ENCODE assay signal across 16 cellular contexts in the genomic region with DNA sequence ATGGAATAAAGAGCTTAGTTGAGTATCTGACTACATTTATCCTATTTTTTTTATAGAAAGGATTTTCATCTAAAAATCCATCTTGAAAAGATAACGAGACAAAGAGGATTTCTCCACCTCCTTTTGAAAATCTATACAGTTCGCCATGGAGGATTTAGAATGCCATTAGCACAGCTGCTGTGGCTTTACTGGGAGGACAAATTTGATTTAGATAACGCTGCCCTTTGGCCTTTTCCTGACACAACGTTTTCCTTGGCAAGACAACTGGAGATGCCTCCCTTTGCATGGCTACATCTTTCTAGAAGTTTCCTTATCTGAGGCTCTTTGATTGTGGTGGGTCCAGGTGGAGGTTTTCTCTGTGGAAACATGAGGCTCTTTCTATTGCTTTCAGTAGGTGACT.
DNase-seq lines count a peak whose midpoint lies in the region; ATAC-seq and TF ChIP-seq lines count a peak whose summit lies in the region.
"Had no signal": no experiment of that assay in that cellular context is flagged by ENCODE, and none has a peak within 500 bp of the region (broad histone marks: within the 10 kb centered on the region; RNA-seq: fewer than 3 reads in every experiment).

No MANE protein-coding gene starts in this region.

- no peak overlapping the region for H3K27ac Mint-ChIP-seq in activated CD8-positive, alpha-beta T cell treated with anti-CD3 and anti-CD28 coated beads, Interleukin-2, amount 10 ng/mL, durations not matched to agents 7 days and 5 days
- no peak overlapping the region for H3K27ac Mint-ChIP-seq in activated CD8-positive, alpha-beta T cell treated with anti-CD3 and anti-CD28 coated beads for 36 hours
- H3K27ac Mint-ChIP-seq: CD8-positive, alpha-beta T cell had no signal

- no peaks in the 10 kb centered on the region for H3K9me3 Mint-ChIP-seq in activated CD8-positive, alpha-beta T cell treated with anti-CD3 and anti-CD28 coated beads, Interleukin-2, amount 10 ng/mL, durations not matched to agents 7 days and 5 days (ENCODE audit: insufficient read depth)
- H3K9me3 Mint-ChIP-seq in activated CD8-positive, alpha-beta T cell treated with anti-CD3 and anti-CD28 coated beads for 36 hours: no peaks in the 10 kb centered on the region
- H3K9me3 Mint-ChIP-seq: CD8-positive, alpha-beta T cell had no signal

- H3K27me3 Mint-ChIP-seq in activated CD8-positive, alpha-beta T cell treated with anti-CD3 and anti-CD28 coated beads, Interleukin-2, amount 10 ng/mL, durations not matched to agents 7 days and 5 days (ENCODE audit: low read depth): no peaks in the 10 kb centered on the region
- no peaks in the 10 kb centered on the region for H3K27me3 Mint-ChIP-seq in activated CD8-positive, alpha-beta T cell treated with anti-CD3 and anti-CD28 coated beads for 36 hours

- in situ Hi-C loops in mammary epithelial cell (cut with MboI; ENCODE audit: low sequenced_read_pairs in 2 of 2): no loop called here

- H3K36me3 ChIP-seq in breast epithelium: no peaks in the 10 kb centered on the region
- no peaks in the 10 kb centered on the region for H3K36me3 ChIP-seq in mammary epithelial cell (ENCODE audit: insufficient read depth, low read length)
- H3K36me3 ChIP-seq in muscle layer of duodenum (ENCODE audit: control insufficient read depth in 1 of 2, insufficient read depth in 2 of 2, low read length in 2 of 2): no peaks in the 10 kb centered on the region
- no peaks in the 10 kb centered on the region for H3K36me3 ChIP-seq in stomach
- H3K36me3 ChIP-seq: HAP-1 had no signal

- intact Hi-C loops in breast epithelium (cut with DNase I; ENCODE audit: low total_unique reads): loop anchor here (10.0 kb wide), 1 partner anchor 1786 kb away; no protein-coding TSS in a partner anchor
- intact Hi-C loops in mammary epithelial cell (cut with micrococcal nuclease): no loop called here
- intact Hi-C loops in stomach (cut with DNase I; ENCODE audit: low total_unique reads): no loop called here
- intact Hi-C loops in activated CD8-positive, alpha-beta T cell treated with anti-CD3 and anti-CD28 coated beads for 36 hours (cut with micrococcal nuclease): no loop called here

- H3K27ac ChIP-seq in breast epithelium: peak overlapping the region; percentile 60 to 87
- H3K27ac ChIP-seq in mammary epithelial cell (ENCODE audit: insufficient read depth, low read depth, low read length): no peak overlapping the region
- peak overlapping the region; percentile 47 for H3K27ac ChIP-seq in muscle layer of duodenum (ENCODE audit: low read length)
- peak overlapping the region; percentile 45 to 70 (median 60) for H3K27ac ChIP-seq in stomach

- no peaks in the 10 kb centered on the region for H3K9me3 ChIP-seq in breast epithelium
- H3K9me3 ChIP-seq in mammary epithelial cell (replicated peaks; ENCODE audit: insufficient read depth, low read length): no peaks in the 10 kb centered on the region
- no peaks in the 10 kb centered on the region for H3K9me3 ChIP-seq in muscle layer of duodenum (ENCODE audit: control insufficient read depth in 1 of 2, low read length in 2 of 2)
- no peaks in the 10 kb centered on the region for H3K9me3 ChIP-seq in stomach
- H3K9me3 ChIP-seq: HAP-1 had no signal

- no peak overlapping the region for H2AFZ ChIP-seq in mammary epithelial cell (ENCODE audit: low read depth, low read length)

- TF ChIP-seq POLR2A in breast epithelium (IDR thresholded peaks at IDR 0.05) (no peak), stomach (IDR thresholded peaks at IDR 0.05) (no peak)

- CTCF ChIA-PET in mammary epithelial cell (lab: Charles Lee; ENCODE audit: low non-redundant PET): no interaction called here
- CTCF ChIA-PET in activated CD8-positive, alpha-beta T cell treated with anti-CD3 and anti-CD28 coated beads, Interleukin-2, amount 10 ng/mL, durations not matched to agents 7 days and 5 days (lab: Charles Lee): interaction anchor here (1.0 to 2.6 kb wide), 4 partner anchors 18 to 150 kb away, joined by 3 to 5 read pairs (median 4); no protein-coding TSS in a partner anchor
- CTCF ChIA-PET in activated CD8-positive, alpha-beta T cell treated with anti-CD3 and anti-CD28 coated beads for 36 hours (lab: Charles Lee): interaction anchor here (0.7 to 1.7 kb wide), 2 partner anchors 17 to 213 kb away, joined by 3 to 4 read pairs; no protein-coding TSS in a partner anchor

- no peak overlapping the region for H3K9ac ChIP-seq in mammary epithelial cell (ENCODE audit: insufficient read depth, low read length)

- no peaks in the 10 kb centered on the region for H3K79me2 ChIP-seq in mammary epithelial cell (ENCODE audit: insufficient read depth, low read length)

- peaks cover 52% of the 10 kb centered on the region for H3K4me1 Mint-ChIP-seq in activated CD8-positive, alpha-beta T cell treated with anti-CD3 and anti-CD28 coated beads, Interleukin-2, amount 10 ng/mL, durations not matched to agents 7 days and 5 days (ENCODE audit: low read depth)
- peaks cover 35% of the 10 kb centered on the region for H3K4me1 Mint-ChIP-seq in activated CD8-positive, alpha-beta T cell treated with anti-CD3 and anti-CD28 coated beads for 36 hours (ENCODE audit: low read depth)

- POLR2A ChIA-PET in activated CD8-positive, alpha-beta T cell treated with anti-CD3 and anti-CD28 coated beads, Interleukin-2, amount 10 ng/mL, durations not matched to agents 7 days and 5 days (lab: Charles Lee): interaction anchor here (0.6 to 1.4 kb wide), 2 partner anchors 14 to 142 kb away, joined by 5 read pairs; no protein-coding TSS in a partner anchor
- POLR2A ChIA-PET in activated CD8-positive, alpha-beta T cell treated with anti-CD3 and anti-CD28 coated beads for 36 hours (lab: Charles Lee): no interaction called here

- no peaks in the 10 kb centered on the region for H4K20me1 ChIP-seq in mammary epithelial cell (ENCODE audit: insufficient read depth, low read length)

- WGBS in mammary epithelial cell (ENCODE audit: low coverage, missing lambda C conversion rate): 60% methylated on average over 4 of the region's 4 CpGs
- 66 to 74% (median 69%) methylated on average over 4 of the region's 4 CpGs for WGBS in stomach, 5 donors

- H3K4me2 ChIP-seq in mammary epithelial cell (ENCODE audit: insufficient read depth, low read depth, low read length): no peak overlapping the region

- no peak for ATAC-seq in activated CD8-positive, alpha-beta T cell treated with anti-CD3 and anti-CD28 coated beads, Interleukin-2, amount 10 ng/mL, durations not matched to agents 7 days and 5 days
- ATAC-seq in activated CD8-positive, alpha-beta T cell treated with anti-CD3 and anti-CD28 coated beads for 36 hours: no peak
- no peak for ATAC-seq in GM19463 (IDR thresholded peaks at IDR 0.05; ENCODE audit: unreplicated experiment)
- ATAC-seq: CD8-positive, alpha-beta T cell; PC-3 had no signal

- TF ChIP-seq CTCF in breast epithelium (IDR thresholded peaks at IDR 0.05) (no peak), mammary epithelial cell (conservative IDR thresholded peaks at IDR 0.05 in 1 of 2, IDR thresholded peaks at IDR 0.05 in 1 of 2; ENCODE audit: extremely low read depth in 1 of 2, insufficient read depth in 1 of 2, low read depth in 1 of 2, low read length in 2 of 2) (no peak), stomach (IDR thresholded peaks at IDR 0.05) (no peak)
- no peak for TF ChIP-seq CTCF in activated CD8-positive, alpha-beta T cell treated with anti-CD3 and anti-CD28 coated beads for 36 hours (IDR thresholded peaks at IDR 0.05)

- H3K27me3 ChIP-seq in breast epithelium: no peaks in the 10 kb centered on the region
- no peaks in the 10 kb centered on the region for H3K27me3 ChIP-seq in mammary epithelial cell (ENCODE audit: insufficient read depth, low read length)
- no peaks in the 10 kb centered on the region for H3K27me3 ChIP-seq in muscle layer of duodenum (ENCODE audit: low read depth, low read length)
- no peaks in the 10 kb centered on the region for H3K27me3 ChIP-seq in stomach

- H3K4me1 ChIP-seq in breast epithelium: no peaks in the 10 kb centered on the region
- peaks cover 10% of the 10 kb centered on the region for H3K4me1 ChIP-seq in mammary epithelial cell (ENCODE audit: insufficient read depth, low read length)
- H3K4me1 ChIP-seq in muscle layer of duodenum (ENCODE audit: control insufficient read depth in 1 of 2, insufficient read depth in 2 of 2, low read length in 2 of 2): no peaks in the 10 kb centered on the region
- H3K4me1 ChIP-seq in stomach: peaks cover 0 to 18% (median 0%) of the 10 kb centered on the region in 4 donors
- H3K4me1 ChIP-seq: HAP-1 had no signal

- BruUV-seq in mammary epithelial cell (replicated peaks; lab: Mats Ljungman, UMichigan): no TSS peak

- TF ChIP-seq EP300 in stomach (IDR thresholded peaks at IDR 0.05): no peak

- dilution Hi-C loops in mammary epithelial cell (cut with HindIII; ENCODE audit: low sequenced_read_pairs): no loop called here

- DNase-seq in breast epithelium (ENCODE audit: low spot score in 2 of 2) (no peak), mammary epithelial cell (no peak), stomach (no peak), GM19238 (ENCODE audit: insufficient read length, low spot score) (no peak)
- DNase-seq in activated CD8-positive, alpha-beta T cell treated with anti-CD3 and anti-CD28 coated beads, Interleukin-2, amount 10 ng/mL, durations not matched to agents 7 days and 5 days: no peak
- DNase-seq in activated CD8-positive, alpha-beta T cell treated with anti-CD3 and anti-CD28 coated beads for 36 hours: no peak
- DNase-seq: CD8-positive, alpha-beta T cell; Kasumi-1; MM.1S; NCI-H1105; NCI-H187 treated with DMSO at 0.1 percent for 48 hours; NCI-H526 treated with DMSO at 0.1 percent for 48 hours; PC-3 had no signal

- no peak overlapping the region for H3K4me3 Mint-ChIP-seq in activated CD8-positive, alpha-beta T cell treated with anti-CD3 and anti-CD28 coated beads, Interleukin-2, amount 10 ng/mL, durations not matched to agents 7 days and 5 days
- H3K4me3 Mint-ChIP-seq in activated CD8-positive, alpha-beta T cell treated with anti-CD3 and anti-CD28 coated beads for 36 hours: no peak overlapping the region
- H3K4me3 Mint-ChIP-seq: CD8-positive, alpha-beta T cell had no signal

- peaks cover 5% of the 10 kb centered on the region for H3K36me3 Mint-ChIP-seq in activated CD8-positive, alpha-beta T cell treated with anti-CD3 and anti-CD28 coated beads, Interleukin-2, amount 10 ng/mL, durations not matched to agents 7 days and 5 days (ENCODE audit: low read depth)
- no peaks in the 10 kb centered on the region for H3K36me3 Mint-ChIP-seq in activated CD8-positive, alpha-beta T cell treated with anti-CD3 and anti-CD28 coated beads for 36 hours (ENCODE audit: low read depth)
- H3K36me3 Mint-ChIP-seq: CD8-positive, alpha-beta T cell had no signal

- H3K4me3 ChIP-seq in breast epithelium: no peak overlapping the region
- no peak overlapping the region for H3K4me3 ChIP-seq in mammary epithelial cell (replicated peaks in 1 of 3; ENCODE audit: insufficient read depth in 1 of 3, low read depth in 2 of 3, low read length in 3 of 3)
- no peak overlapping the region for H3K4me3 ChIP-seq in muscle layer of duodenum (ENCODE audit: low read depth in 1 of 2, low read length in 2 of 2)
- H3K4me3 ChIP-seq in stomach: no peak overlapping the region
- H3K4me3 ChIP-seq: HAP-1 had no signal
